ENCODE assay signal across 8 cellular contexts in the genomic region with DNA sequence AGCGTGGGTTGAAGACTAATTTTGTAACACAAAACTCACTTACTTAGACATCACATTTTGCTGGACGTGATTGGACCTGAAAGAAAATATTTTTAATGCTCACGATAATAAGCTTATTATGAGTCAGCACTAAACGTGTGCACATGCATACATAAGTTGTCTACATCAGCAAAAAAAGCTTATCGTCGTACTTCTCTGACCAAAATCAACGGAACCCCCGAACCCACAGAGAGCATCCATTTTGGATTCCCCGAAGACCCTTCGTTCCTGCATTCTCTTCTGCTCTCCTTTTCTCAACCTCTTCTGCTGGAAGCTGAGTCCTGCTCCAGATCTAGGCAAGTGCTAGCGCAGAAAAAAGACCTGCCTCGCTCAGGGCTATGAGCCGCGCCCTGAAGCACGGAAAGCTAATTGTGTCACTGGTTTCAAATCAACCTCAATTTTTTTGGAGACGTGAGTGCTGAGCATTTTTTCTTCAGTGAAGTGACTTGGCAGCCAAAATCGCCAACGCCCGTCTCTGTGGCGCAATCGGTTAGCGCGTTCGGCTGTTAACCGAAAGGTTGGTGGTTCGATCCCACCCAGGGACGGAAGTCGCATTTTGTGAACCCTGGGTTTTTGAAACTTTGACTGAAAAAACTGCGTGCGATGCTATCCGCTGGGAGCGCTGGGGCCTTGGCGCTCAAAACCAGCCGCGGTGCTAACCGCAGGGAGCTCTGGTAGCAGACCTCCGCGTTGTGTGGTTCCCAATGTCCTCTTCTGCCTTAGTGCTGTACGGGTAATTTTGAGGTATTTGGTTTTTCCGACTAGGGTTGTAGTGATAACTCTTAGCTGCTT. TPM values are rescaled to one million over a fixed set of nuclear protein-coding genes. Genes with fewer than 3 reads are reported as not detected.
DNase-seq lines count a peak whose midpoint lies in the region; ATAC-seq and TF ChIP-seq lines count a peak whose summit lies in the region.
"Not testable (repeated sequence)": the region's sequence is repeated elsewhere in the genome, so short reads cannot be mapped to it uniquely, and the experiment has no call there.

No MANE protein-coding gene starts in this region.

- H3K27ac ChIP-seq in colonic mucosa: not testable (repeated sequence)

- H3K4me3 ChIP-seq in AG10803 (ENCODE audit: low read length): peak overlapping the region; percentile 72
- H3K4me3 ChIP-seq in colonic mucosa: peak overlapping the region; percentile 21

- 0 out of 2 replicates have a peak, but pooled peaks have one; percentile 1 for TF ChIP-seq CTCF in AG10803 (conservative IDR thresholded peaks at IDR 0.05; ENCODE audit: low read length)
- TF ChIP-seq CTCF in colonic mucosa (IDR thresholded peaks at IDR 0.05): not testable (repeated sequence)

- not testable (repeated sequence) for H3K9me3 ChIP-seq in colonic mucosa

- H3K36me3 Mint-ChIP-seq in activated CD4-positive, alpha-beta T cell treated with anti-CD3 and anti-CD28 coated beads, Interleukin-2, amount 10 ng/mL, durations not matched to agents 24 days and 14 days (ENCODE audit: low read depth): not testable (repeated sequence)

- not testable (repeated sequence) for H3K27me3 Mint-ChIP-seq in activated CD4-positive, alpha-beta T cell treated with anti-CD3 and anti-CD28 coated beads, Interleukin-2, amount 10 ng/mL, durations not matched to agents 24 days and 14 days

- ATAC-seq in GM19023 (IDR thresholded peaks at IDR 0.05; ENCODE audit: unreplicated experiment): peak; percentile 60
- peak; percentile 63 for ATAC-seq in HG03196 (IDR thresholded peaks at IDR 0.05; ENCODE audit: unreplicated experiment)

- intact Hi-C loops in activated CD4-positive, alpha-beta T cell treated with anti-CD3 and anti-CD28 coated beads, Interleukin-2, amount 10 ng/mL, durations not matched to agents 24 days and 14 days (cut with micrococcal nuclease): loop anchor here (1.0 to 10.0 kb wide), 4 partner anchors 9 to 187 kb away; no protein-coding TSS in a partner anchor
- intact Hi-C loops in colonic mucosa (cut with DNase I): not testable (repeated sequence)

- H3K9me3 Mint-ChIP-seq in activated CD4-positive, alpha-beta T cell treated with anti-CD3 and anti-CD28 coated beads, Interleukin-2, amount 10 ng/mL, durations not matched to agents 24 days and 14 days: not testable (repeated sequence)

- H3K27me3 ChIP-seq in colonic mucosa: not testable (repeated sequence)

- H3K36me3 ChIP-seq in colonic mucosa: not testable (repeated sequence)

- H3K4me3 Mint-ChIP-seq in activated CD4-positive, alpha-beta T cell treated with anti-CD3 and anti-CD28 coated beads, Interleukin-2, amount 10 ng/mL, durations not matched to agents 24 days and 14 days: peak overlapping the region; percentile 86

- DNase-seq in AG10803 (ENCODE audit: low read depth): peak; percentile 78
- peak; percentile 55 for DNase-seq in NCI-H524 treated with DMSO at 0.1 percent for 48 hours (lab: John Stamatoyannopoulos, UW)
- peak; percentile 97 for DNase-seq in activated CD4-positive, alpha-beta T cell treated with anti-CD3 and anti-CD28 coated beads, Interleukin-2, amount 10 ng/mL, durations not matched to agents 24 days and 14 days
- DNase-seq in colonic mucosa: peak; percentile 76
- DNase-seq in left kidney (ENCODE audit: low read depth, low spot score): peak; percentile 82
- DNase-seq in stimulated activated CD4-positive, alpha-beta T cell treated with anti-CD3 and anti-CD28 coated beads, Interleukin-1b, Interleukin-23, amount 100 ng/mL, for 24 hours (ENCODE audit: low read depth in 4 of 4, low spot score in 1 of 4): peak; percentile 91 to 98 (median 96)

- H3K4me1 ChIP-seq in colonic mucosa: not testable (repeated sequence)

- H3K27ac Mint-ChIP-seq in activated CD4-positive, alpha-beta T cell treated with anti-CD3 and anti-CD28 coated beads, Interleukin-2, amount 10 ng/mL, durations not matched to agents 24 days and 14 days: peak overlapping the region; percentile 88

- H3K4me1 Mint-ChIP-seq in activated CD4-positive, alpha-beta T cell treated with anti-CD3 and anti-CD28 coated beads, Interleukin-2, amount 10 ng/mL, durations not matched to agents 24 days and 14 days: peaks cover 39% of the 10 kb centered on the region

- peak overlapping the region in 1 of 2 donors; percentile 37 for H3K9ac ChIP-seq in colonic mucosa (ENCODE audit: low read depth in 2 of 2, low read length in 2 of 2)

RNA-seq across cellular contexts. Expression of a gene that starts 9.7 kb away (rescaled TPM):
- not detected in 2 replicates for total RNA-seq in activated CD4-positive, alpha-beta T cell treated with anti-CD3 and anti-CD28 coated beads, Interleukin-2, amount 10 ng/mL, durations not matched to agents 24 days and 14 days
- total RNA-seq in colonic mucosa: 10 to 100 TPM in 1 of 2 donors, 1 to 10 TPM in 1; 3.2 to 10.1 TPM

RNA-seq across cellular contexts. Expression of a gene that starts 15.6 kb away (rescaled TPM):
- total RNA-seq in activated CD4-positive, alpha-beta T cell treated with anti-CD3 and anti-CD28 coated beads, Interleukin-2, amount 10 ng/mL, durations not matched to agents 24 days and 14 days: 0.91 and 1.2 TPM in 2 replicates
- 1 to 10 TPM; 1.0 to 3.6 TPM for total RNA-seq in colonic mucosa

RNA-seq across cellular contexts. Expression of a gene that starts 34.7 kb away (rescaled TPM):
- not detected in 2 replicates for total RNA-seq in activated CD4-positive, alpha-beta T cell treated with anti-CD3 and anti-CD28 coated beads, Interleukin-2, amount 10 ng/mL, durations not matched to agents 24 days and 14 days
- 10 to 100 TPM in 1 of 2 donors, 1 to 10 TPM in 1; 4.5 to 14.0 TPM for total RNA-seq in colonic mucosa
